ENCODE assay signal across 26 cellular contexts in genomic region chr1:30900486-30900885, GRCh38. TPM values are rescaled to one million over a fixed set of nuclear protein-coding genes. Genes with fewer than 3 reads are reported as not detected.
DNase-seq lines count a peak whose midpoint lies in the region; ATAC-seq and TF ChIP-seq lines count a peak whose summit lies in the region.
"Had no signal": no experiment of that assay in that cellular context is flagged by ENCODE, and none has a peak within 500 bp of the region (broad histone marks: within the 10 kb centered on the region; RNA-seq: fewer than 3 reads in every experiment).

No MANE protein-coding gene starts in this region.

- no peak for TF ChIP-seq EP300 in SK-N-SH (IDR thresholded peaks at IDR 0.05; ENCODE audit: borderline replicate concordance in 1 of 2, low read depth in 1 of 2, low read length in 1 of 2)

- H3K9ac ChIP-seq in SK-N-SH, result no peak overlapping the region
- no peak overlapping the region for H3K9ac ChIP-seq in muscle layer of colon (ENCODE audit: low read length)
- H3K9ac ChIP-seq in stomach smooth muscle (ENCODE audit: low read length in 2 of 2), result no peak overlapping the region
- H3K9ac ChIP-seq: GM23248 had no signal

- no peak overlapping the region for H3K4me3 Mint-ChIP-seq in brain
- H3K4me3 Mint-ChIP-seq: B cell; CD8-positive, alpha-beta memory T cell had no signal

- H3K4me1 ChIP-seq in SK-N-SH (ENCODE audit: control insufficient read depth in 1 of 2, insufficient read depth in 2 of 2, low read depth in 1 of 2, low read length in 1 of 2) (peaks cover under 1 to 30% of the 10 kb centered on the region in 2 experiments; a peak in 2 of 4 replicates), muscle layer of colon (ENCODE audit: insufficient read depth, low read length) (peaks cover 83% of the 10 kb centered on the region), stomach smooth muscle (ENCODE audit: control insufficient read depth, insufficient read depth, low read length) (peaks cover 79% of the 10 kb centered on the region)

- no peak overlapping the region for H3K27ac ChIP-seq in SK-N-SH (ENCODE audit: low read depth in 2 of 2, low read length in 1 of 2)
- H3K27ac ChIP-seq in muscle layer of colon (ENCODE audit: low read depth, low read length), result peak overlapping the region; percentile 86
- H3K27ac ChIP-seq in stomach smooth muscle (ENCODE audit: low read length), result peak overlapping the region; percentile 78
- H3K27ac ChIP-seq: 22Rv1, C4-2B, GM23248, PC-9 had no signal

- no peaks in the 10 kb centered on the region for H3K9me3 Mint-ChIP-seq in brain
- H3K9me3 Mint-ChIP-seq: CD8-positive, alpha-beta memory T cell had no signal

- H3K36me3 Mint-ChIP-seq in brain, result no peaks in the 10 kb centered on the region
- H3K36me3 Mint-ChIP-seq: CD8-positive, alpha-beta memory T cell had no signal

- DNase-seq in SK-N-SH (peak; percentile 64), GM13976 (ENCODE audit: low spot score) (no peak)
- no peak for DNase-seq in stimulated activated CD4-positive, alpha-beta T cell treated with anti-CD3 and anti-CD28 coated beads, Interleukin-2, amount 100 ng/mL, for 24 hours
- DNase-seq: CD8-positive, alpha-beta memory T cell; DMS 273 treated with DMSO at 0.1 percent for 48 hours; DMS79; EL; GDM1; GM23248; KG1; MG63; NCI-H2029 treated with DMSO at 0.1 percent for 48 hours; NCI-H446 treated with DMSO at 0.1 percent for 48 hours; NCI-H82; NK-92 treated with Interleukin-12 subunit alpha and Interleukin-12 subunit beta, amount 100 ng/mL, for 24 hours; PC-9; SHP77 had no signal

- POLR2A ChIA-PET in SK-N-SH (lab: Yijun Ruan, JAX), result no interaction called here

- H4K20me1 ChIP-seq in SK-N-SH (ENCODE audit: insufficient read depth), result peaks cover 90% of the 10 kb centered on the region

- no peak overlapping the region for H2AFZ ChIP-seq in SK-N-SH (ENCODE audit: low read depth)
- H2AFZ ChIP-seq: GM23248, PC-9 had no signal

- H3K9me2 ChIP-seq in SK-N-SH, result no peaks in the 10 kb centered on the region

- H3K36me3 ChIP-seq in SK-N-SH (replicated peaks in 1 of 2; ENCODE audit: control insufficient read depth in 1 of 2, insufficient read depth in 2 of 2, low read length in 1 of 2) (no peaks in the 10 kb centered on the region), muscle layer of colon (ENCODE audit: insufficient read depth, low read length) (peaks cover 6% of the 10 kb centered on the region), stomach smooth muscle (ENCODE audit: control insufficient read depth in 2 of 2, insufficient read depth in 2 of 2, low read length in 2 of 2) (peaks cover 0 to 3% of the 10 kb centered on the region in 2 donors)
- H3K36me3 ChIP-seq: MG63 had no signal

- CTCF ChIA-PET in SK-N-SH (lab: Yijun Ruan, JAX), result interaction anchor here (5.3 to 47.0 kb wide), 2 partner anchors 11 to 91 kb away, joined by 32 to 1422 read pairs; no protein-coding TSS in a partner anchor

- H3K4me2 ChIP-seq in SK-N-SH, result no peak overlapping the region
- H3K4me2 ChIP-seq: PC-9 had no signal

- in situ Hi-C loops in GM13976 (cut with MboI; ENCODE audit: low sequenced_read_pairs, unreplicated experiment), result no loop called here

- H3K27me3 ChIP-seq in SK-N-SH (ENCODE audit: insufficient read depth) (no peaks in the 10 kb centered on the region), muscle layer of colon (ENCODE audit: control insufficient read depth in 1 of 2, insufficient read depth in 2 of 2, low read length in 2 of 2) (no peaks in the 10 kb centered on the region), stomach smooth muscle (ENCODE audit: control insufficient read depth in 1 of 2, insufficient read depth in 2 of 2, low read length in 2 of 2) (no peaks in the 10 kb centered on the region)
- H3K27me3 ChIP-seq: MG63 had no signal

- WGBS in SK-N-SH (ENCODE audit: low lambda C conversion rate), result 74% methylated on average over 5 of the region's 6 CpGs

- H3F3A ChIP-seq in SK-N-SH (replicated peaks; ENCODE audit: insufficient read depth), result no peaks in the 10 kb centered on the region

- peaks cover 59% of the 10 kb centered on the region for H3K79me2 ChIP-seq in SK-N-SH (ENCODE audit: insufficient read depth)

- H3K4me1 Mint-ChIP-seq in brain, result peaks cover 86% of the 10 kb centered on the region

- no peak for TF ChIP-seq RAD21 in SK-N-SH (IDR thresholded peaks at IDR 0.05; ENCODE audit: low read length)

- H3K4me3 ChIP-seq in SK-N-SH (ENCODE audit: low read depth in 2 of 2, low read length in 1 of 2) (no peak overlapping the region), muscle layer of colon (ENCODE audit: low read depth in 1 of 2, low read length in 2 of 2) (no peak overlapping the region), stomach smooth muscle (ENCODE audit: low read length in 2 of 2) (no peak overlapping the region)
- H3K4me3 ChIP-seq: GM12878, GM23248, MG63, PC-9 had no signal

- H3K27me3 Mint-ChIP-seq in brain, result peaks cover 6% of the 10 kb centered on the region

- TF ChIP-seq CTCF in SK-N-SH (IDR thresholded peaks at IDR 0.05), result no peak
- TF ChIP-seq CTCF in brain (conservative IDR thresholded peaks at IDR 0.05), result no peak
- no peak for TF ChIP-seq CTCF in GM13976 (IDR thresholded peaks at IDR 0.05; ENCODE audit: borderline replicate concordance, control extremely low read depth, extremely low read depth, insufficient read depth, missing control alignments)

- peak overlapping the region in 4 of 5 experiments; percentile 38 to 78 (median 47) for H3K27ac Mint-ChIP-seq in brain
- H3K27ac Mint-ChIP-seq: B cell had no signal

- H3K9me3 ChIP-seq in SK-N-SH, result no peaks in the 10 kb centered on the region
- no peaks in the 10 kb centered on the region for H3K9me3 ChIP-seq in muscle layer of colon (ENCODE audit: low read length)
- no peaks in the 10 kb centered on the region for H3K9me3 ChIP-seq in stomach smooth muscle (ENCODE audit: control insufficient read depth in 2 of 2, low read length in 2 of 2)
- H3K9me3 ChIP-seq: MG63 had no signal

- ATAC-seq in SK-N-SH treated with all-trans-retinoic acid at 6 μM for 48 hours (no peak), GM21528 (IDR thresholded peaks at IDR 0.05; ENCODE audit: low FRiP score, unreplicated experiment) (no peak)
- ATAC-seq: GM12878 had no signal

TF ChIP-seq in SK-N-SH, 30 proteins besides CTCF, POLR2A, EP300 and RAD21:
- TF ChIP-seq RCOR1 (IDR thresholded peaks at IDR 0.05; ENCODE audit: low read length), result 0 out of 2 replicates have a peak, but pooled peaks have one; percentile 7
- peak; percentile 81 for TF ChIP-seq GATA2 (CRISPR knock-in tag; IDR thresholded peaks at IDR 0.05)
- no peak for TF ChIP-seq ELF1 (IDR thresholded peaks at IDR 0.05)
- no peak for TF ChIP-seq RXRA (IDR thresholded peaks at IDR 0.05; ENCODE audit: borderline replicate concordance, low read depth)
- no peak for TF ChIP-seq FOXJ3 (CRISPR knock-in tag; IDR thresholded peaks at IDR 0.05)

TF ChIP-seq in SK-N-SH treated with all-trans-retinoic acid at 6 μM for 48 hours, 23 proteins besides CTCF, POLR2A, EP300 and RAD21 (continues in another document):
- TF ChIP-seq ARNTL (CRISPR knock-in tag; IDR thresholded peaks at IDR 0.05; ENCODE audit: borderline replicate concordance, low read depth) (no peak), PPARA (CRISPR knock-in tag; IDR thresholded peaks at IDR 0.05; ENCODE audit: borderline replicate concordance) (no peak), CREB5 (CRISPR knock-in tag; IDR thresholded peaks at IDR 0.05; ENCODE audit: low read depth) (no peak), SNAI2 (CRISPR knock-in tag; IDR thresholded peaks at IDR 0.05) (no peak), ZNF8 (CRISPR knock-in tag; IDR thresholded peaks at IDR 0.05) (no peak), POU6F1 (CRISPR knock-in tag; IDR thresholded peaks at IDR 0.05; ENCODE audit: borderline replicate concordance, low read depth) (no peak), BACH2 (CRISPR knock-in tag; IDR thresholded peaks at IDR 0.05; ENCODE audit: borderline replicate concordance) (no peak), ISL1 (CRISPR knock-in tag; IDR thresholded peaks at IDR 0.05) (no peak), ZC3H10 (CRISPR knock-in tag; IDR thresholded peaks at IDR 0.05) (no peak), TCF4 (CRISPR knock-in tag; IDR thresholded peaks at IDR 0.05; ENCODE audit: borderline replicate concordance) (no peak)

RNA-seq across cellular contexts. Expression of gene SDC3, which starts 8.1 kb away (rescaled TPM):
- polyA plus RNA-seq in SK-N-SH (2012; rRNA removed), result 16.2 and 18.8 TPM in 2 replicates
- polyA plus RNA-seq in SK-N-SH (2012; cell fraction: cytosol; rRNA removed), result 14.0 and 19.2 TPM in 2 replicates
- 17.4 and 19.3 TPM in 2 replicates for polyA plus RNA-seq in SK-N-SH (2012; cell fraction: nucleus; rRNA removed)
- polyA plus RNA-seq in brain (ENCODE audit: insufficient read depth, low read depth, low replicate concordance), result 117 TPM
- polyA plus RNA-seq: CD8-positive, alpha-beta memory T cell had no signal

Comparison
In these comparisons a context has a peak if more than half of its experiments do, and no peak if none do; other contexts are left out.
1. H3K27ac ChIP-seq: peak in muscle layer of colon (single experiment) and stomach smooth muscle (single experiment); none in SK-N-SH (0 of 2).